1 cellular context compared by ENCODE assay signal in genomic region chr11:61258546-61258945, GRCh38.
TF ChIP-seq lines count a peak whose summit lies in the region.

No MANE protein-coding gene starts in this region.

TF ChIP-seq in HepG2, 621 proteins besides CTCF, POLR2A, EP300 and RAD21:
- TF ChIP-seq ZFYVE20 (CRISPR knock-in tag; IDR thresholded peaks at IDR 0.05; ENCODE audit: borderline replicate concordance, low read depth) (no peak), SUZ12 (IDR thresholded peaks at IDR 0.05; ENCODE audit: low read depth, low read length) (no peak), ZNF446 (CRISPR knock-in tag; IDR thresholded peaks at IDR 0.05) (no peak), ARID2 (CRISPR knock-in tag; IDR thresholded peaks at IDR 0.05; ENCODE audit: borderline replicate concordance) (no peak), AGO2 (optimal IDR thresholded peaks at IDR 0.05; ENCODE audit: low read depth, low read length) (peak; percentile 82), ZNF101 (CRISPR knock-in tag; IDR thresholded peaks at IDR 0.05; ENCODE audit: borderline replicate concordance, low read depth) (no peak), NR2F6 (IDR thresholded peaks at IDR 0.05) (no peak), NR2F6 (CRISPR knock-in tag; IDR thresholded peaks at IDR 0.05) (no peak), ZNF672 (CRISPR knock-in tag; IDR thresholded peaks at IDR 0.05) (no peak), SMYD3 (CRISPR knock-in tag; IDR thresholded peaks at IDR 0.05) (no peak), ADNP (CRISPR knock-in tag; IDR thresholded peaks at IDR 0.05) (no peak), NFYB (CRISPR knock-in tag; IDR thresholded peaks at IDR 0.05) (no peak), POLR2AphosphoS5 (IDR thresholded peaks at IDR 0.05; ENCODE audit: low read depth, low read length) (0 out of 2 replicates have a peak, but pooled peaks have one; percentile 13)
TF ChIP-seq in HepG2: peak in this region for 2.
